In the genomic region with DNA sequence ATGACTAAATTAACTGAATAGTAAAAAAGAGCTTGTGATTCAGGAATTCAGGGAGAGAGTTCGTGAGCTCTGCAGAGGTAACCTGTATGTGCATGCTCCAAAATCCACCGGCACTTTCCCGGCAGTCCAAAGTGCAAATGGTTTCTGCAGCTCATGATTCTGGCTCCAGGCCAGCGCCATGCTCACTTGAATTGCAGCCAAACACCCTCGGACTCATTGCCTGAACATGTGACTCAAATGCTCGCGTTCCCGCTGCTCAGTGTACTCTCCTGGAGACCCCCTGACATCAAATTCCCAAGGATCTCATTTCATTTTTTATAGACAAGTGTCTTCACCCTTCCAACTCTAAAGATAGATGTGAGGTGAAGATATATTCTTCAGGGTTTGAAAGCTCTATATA, we compare ENCODE assay signal across 9 cellular contexts. TPM values are rescaled to one million over a fixed set of nuclear protein-coding genes. Genes with fewer than 3 reads are reported as not detected.
DNase-seq lines count a peak whose midpoint lies in the region; ATAC-seq and TF ChIP-seq lines count a peak whose summit lies in the region.
"Had no signal": no experiment of that assay in that cellular context is flagged by ENCODE, and none has a peak within 500 bp of the region (broad histone marks: within the 10 kb centered on the region; RNA-seq: fewer than 3 reads in every experiment).

No MANE protein-coding gene starts in this region.

- H3K36me3 Mint-ChIP-seq in neural progenitor cell = no peaks in the 10 kb centered on the region

- no peaks in the 10 kb centered on the region for H4K20me1 ChIP-seq in neural progenitor cell (ENCODE audit: low read depth)

- H3K4me1 ChIP-seq in neural progenitor cell = no peaks in the 10 kb centered on the region

- H3K27ac Mint-ChIP-seq in neural progenitor cell = no peak overlapping the region
- H3K27ac Mint-ChIP-seq: activated B cell treated with CpG ODN at 0.5 μM for 24 hours had no signal

- H3K4me1 Mint-ChIP-seq in neural progenitor cell = peaks cover 16% of the 10 kb centered on the region
- H3K4me1 Mint-ChIP-seq: activated B cell treated with CpG ODN at 0.5 μM for 24 hours had no signal

- peak overlapping the region; percentile 14 for H2AFZ ChIP-seq in neural progenitor cell (replicated peaks)

- H3K27me3 ChIP-seq in neural progenitor cell = no peaks in the 10 kb centered on the region

- no peak overlapping the region for H3K4me3 Mint-ChIP-seq in neural progenitor cell
- H3K4me3 Mint-ChIP-seq: activated B cell treated with CpG ODN at 0.5 μM for 24 hours had no signal

- peaks cover 4% of the 10 kb centered on the region for H3K27me3 Mint-ChIP-seq in neural progenitor cell (ENCODE audit: insufficient read depth, low read depth)

- ATAC-seq in GM19395 (IDR thresholded peaks at IDR 0.05; ENCODE audit: unreplicated experiment) (no peak), HG03432 (IDR thresholded peaks at IDR 0.05; ENCODE audit: unreplicated experiment) (no peak)

- H3K27ac ChIP-seq in neural progenitor cell = no peak overlapping the region

- peaks cover 2% of the 10 kb centered on the region for H3K9me3 Mint-ChIP-seq in neural progenitor cell
- H3K9me3 Mint-ChIP-seq: activated B cell treated with CpG ODN at 0.5 μM for 24 hours had no signal

- no peak overlapping the region for H3K9ac ChIP-seq in neural progenitor cell

- H3K4me3 ChIP-seq in neural progenitor cell = no peak overlapping the region

- no peak overlapping the region for H3K4me2 ChIP-seq in neural progenitor cell

- H3K79me2 ChIP-seq in neural progenitor cell (ENCODE audit: low read depth) = no peaks in the 10 kb centered on the region

- H3K36me3 ChIP-seq in neural progenitor cell = no peaks in the 10 kb centered on the region

- H3K9me3 ChIP-seq in neural progenitor cell (ENCODE audit: low read depth) = no peaks in the 10 kb centered on the region

- no peak for TF ChIP-seq CTCF in neural progenitor cell (IDR thresholded peaks at IDR 0.05)

- H3F3A ChIP-seq in neural progenitor cell (ENCODE audit: low read depth) = peaks cover 3% of the 10 kb centered on the region

- DNase-seq in DMS 273 treated with DMSO at 0.1 percent for 48 hours (lab: John Stamatoyannopoulos, UW) = peak; percentile 7
- DNase-seq in NCI-H446 (lab: John Stamatoyannopoulos, UW) = peak; percentile 46 to 87
- DNase-seq in dermis blood vessel endothelial cell = peak; percentile 86
- no peak for DNase-seq in neural progenitor cell (ENCODE audit: low spot score)
- DNase-seq in SW 1271 (lab: John Stamatoyannopoulos, UW) = no peak
- no peak for DNase-seq in GM03348 (ENCODE audit: low spot score)
- DNase-seq: activated B cell treated with CpG ODN at 0.5 μM for 24 hours had no signal

RNA-seq across cellular contexts. Expression of a gene that starts 44.1 kb away (rescaled TPM):
- total RNA-seq in dermis blood vessel endothelial cell = 10.8 and 11.2 TPM in 2 replicates
- 14.1 and 17.1 TPM in 2 replicates for total RNA-seq in neural progenitor cell (ENCODE audit: low replicate concordance)

Comparison
In these comparisons a context has a peak if more than half of its experiments do, and no peak if none do; other contexts are left out.
1. DNase-seq: peak in DMS 273 treated with DMSO at 0.1 percent for 48 hours (single experiment), NCI-H446 (2 of 2) and dermis blood vessel endothelial cell (single experiment); none in neural progenitor cell (single experiment), SW 1271 (0 of 2) and GM03348 (single experiment).